ENCODE assay signal across 19 cellular contexts in genomic region chr10:62230344-62231138, GRCh38. TPM values are rescaled to one million over a fixed set of nuclear protein-coding genes. Genes with fewer than 3 reads are reported as not detected.
A peak's percentile ranks its signal among the peaks of the same experiment; 100 is the strongest.
DNase-seq lines count a peak whose midpoint lies in the region; ATAC-seq, FAIRE-seq and TF ChIP-seq lines count a peak whose summit lies in the region.
"Had no signal": no experiment of that assay in that cellular context is flagged by ENCODE, and none has a peak within 500 bp of the region (broad histone marks: within the 10 kb centered on the region; RNA-seq: fewer than 3 reads in every experiment).

No MANE protein-coding gene starts in this region.

- peaks cover 43% of the 10 kb centered on the region for H3K4me1 ChIP-seq in A549
- peaks cover 53% of the 10 kb centered on the region for H3K4me1 ChIP-seq in GM23248 (ENCODE audit: insufficient read depth)
- H3K4me1 ChIP-seq: BE2C had no signal

- no peak for TF ChIP-seq EP300 in A549 (IDR thresholded peaks at IDR 0.05)

- ATAC-seq in A549 = no peak
- ATAC-seq in activated T-helper 17 cell treated with anti-CD3 and anti-CD28 coated beads, Interleukin-2, amount 50 U/mL, for 72 hours (replicated peaks) = peak; percentile 31
- no peak for ATAC-seq in GM19463 (IDR thresholded peaks at IDR 0.05; ENCODE audit: unreplicated experiment)
- ATAC-seq in GM18867 (IDR thresholded peaks at IDR 0.05; ENCODE audit: unreplicated experiment) = no peak

- POLR2A ChIA-PET in A549 (lab: Yijun Ruan, JAX) = interaction anchor here (1.2 to 2.2 kb wide), 2 partner anchors 135 to 192 kb away, joined by 3 to 5 read pairs; no protein-coding TSS in a partner anchor

- TF ChIP-seq POLR2A in A549 (IDR thresholded peaks at IDR 0.05; ENCODE audit: low read length) = no peak

- TF ChIP-seq CTCF in A549 (IDR thresholded peaks at IDR 0.05) = no peak

- peak overlapping the region; percentile 54 to 61 for H3K27ac ChIP-seq in A549
- H3K27ac ChIP-seq in GM23248 = peak overlapping the region; percentile 41
- H3K27ac ChIP-seq: gastroesophageal sphincter, neutrophil, transverse colon, VCaP had no signal

- H3K4me3 ChIP-seq in A549 (no peak overlapping the region), GM23248 (0 out of 2 replicates have a peak overlapping the region, but pooled peaks have one; percentile 15)
- H3K4me3 ChIP-seq: gastroesophageal sphincter, sigmoid colon, transverse colon had no signal

- peaks cover 44% of the 10 kb centered on the region for H3F3A ChIP-seq in GM23248 (ENCODE audit: insufficient read depth)

- no peaks in the 10 kb centered on the region for H3K36me3 Mint-ChIP-seq in activated T-helper 17 cell treated with anti-CD3 and anti-CD28 coated beads, Interleukin-2, amount 50 U/mL, for 72 hours (ENCODE audit: low read depth)

- FAIRE-seq in A549 (lab: Jason Lieb, UNC) (no peak), frontal cortex (lab: Jason Lieb, UNC) (peak; percentile 21)
- FAIRE-seq: bronchial epithelial cell had no signal

- no peaks in the 10 kb centered on the region for H3K27me3 ChIP-seq in GM23248 (replicated peaks; ENCODE audit: insufficient read depth)
- H3K27me3 ChIP-seq: BE2C, gastroesophageal sphincter, neutrophil, sigmoid colon, transverse colon had no signal

- no peak overlapping the region for H2AFZ ChIP-seq in GM23248

- H3K27ac Mint-ChIP-seq in activated T-helper 17 cell treated with anti-CD3 and anti-CD28 coated beads, Interleukin-2, amount 50 U/mL, for 72 hours = no peak overlapping the region

- H3K9me2 ChIP-seq in GM23248 (ENCODE audit: insufficient read depth) = no peaks in the 10 kb centered on the region

- DNase-seq in A549 (ENCODE audit: low read depth in 1 of 2, low spot score in 1 of 2) (no peak), GM23248 (peak; percentile 35), frontal cortex (ENCODE audit: low spot score in 2 of 2) (no peak), GM19238 (ENCODE audit: insufficient read length, low spot score) (no peak), globus pallidus (ENCODE audit: low spot score) (no peak)
- DNase-seq: BE2C; effector CD8-positive, alpha-beta T cell; H7; NCI-H1105 treated with DMSO at 0.1 percent for 48 hours; sigmoid colon; stimulated activated CD4-positive, alpha-beta T cell treated with anti-CD3 and anti-CD28 coated beads, Interleukin-4, amount 100 ng/mL, for 24 hours; transverse colon had no signal

- peak overlapping the region; percentile 64 for H3K4me2 ChIP-seq in A549
- H3K4me2 ChIP-seq in GM23248 (ENCODE audit: unreplicated experiment) = peak overlapping the region; percentile 35

- H3K9ac ChIP-seq in GM23248 = 0 out of 2 replicates have a peak overlapping the region, but pooled peaks have one; percentile 0

- WGBS in A549 (ENCODE audit: missing lambda C conversion rate) = 72% methylated on average over 4 of the region's 4 CpGs
- WGBS in GM23248 (ENCODE audit: low coverage in 1 of 2, low lambda C conversion rate in 2 of 2, missing lambda C conversion rate in 2 of 2), 2 experiments = 72 to 78% methylated on average over 4 of the region's 4 CpGs

- in situ Hi-C loops in GM23248 (cut with MboI) = loop anchor here (25.0 kb wide), 2 partner anchors 318 to 468 kb away; partner anchors contain the start of gene ARID5B

- no peaks in the 10 kb centered on the region for H4K20me1 ChIP-seq in GM23248 (ENCODE audit: insufficient read depth)

- H3K4me1 Mint-ChIP-seq in activated T-helper 17 cell treated with anti-CD3 and anti-CD28 coated beads, Interleukin-2, amount 50 U/mL, for 72 hours = peaks cover 5% of the 10 kb centered on the region

- no peaks in the 10 kb centered on the region for H3K9me3 ChIP-seq in A549
- no peaks in the 10 kb centered on the region for H3K9me3 ChIP-seq in GM23248 (ENCODE audit: low read depth)
- H3K9me3 ChIP-seq: BE2C, gastroesophageal sphincter, neutrophil, sigmoid colon, transverse colon had no signal

- H3K27me3 Mint-ChIP-seq in activated T-helper 17 cell treated with anti-CD3 and anti-CD28 coated beads, Interleukin-2, amount 50 U/mL, for 72 hours = no peaks in the 10 kb centered on the region

- no peaks in the 10 kb centered on the region for H3K9me3 Mint-ChIP-seq in activated T-helper 17 cell treated with anti-CD3 and anti-CD28 coated beads, Interleukin-2, amount 50 U/mL, for 72 hours

- H3K4me3 Mint-ChIP-seq in activated T-helper 17 cell treated with anti-CD3 and anti-CD28 coated beads, Interleukin-2, amount 50 U/mL, for 72 hours = no peak overlapping the region

- no peaks in the 10 kb centered on the region for H3K79me2 ChIP-seq in GM23248 (ENCODE audit: insufficient read depth)

- CTCF ChIA-PET in A549 (lab: Yijun Ruan, JAX) = interaction anchor here (1.6 to 4.0 kb wide), 3 partner anchors 13 to 192 kb away, joined by 3 to 14 read pairs (median 11); no protein-coding TSS in a partner anchor

- H3K36me3 ChIP-seq in GM23248 (ENCODE audit: low read depth) = no peaks in the 10 kb centered on the region
- H3K36me3 ChIP-seq: BE2C, gastroesophageal sphincter, neutrophil, sigmoid colon, transverse colon had no signal

- no peak for TF ChIP-seq RAD21 in A549 (conservative IDR thresholded peaks at IDR 0.05 in 1 of 2, IDR thresholded peaks at IDR 0.05 in 1 of 2)

TF ChIP-seq in A549, 52 proteins besides CTCF, POLR2A, EP300 and RAD21:
- TF ChIP-seq MAFK (IDR thresholded peaks at IDR 0.05; ENCODE audit: partially characterized antibody) = peak; percentile 81
- TF ChIP-seq PBX3 (IDR thresholded peaks at IDR 0.05) = no peak
TF ChIP-seq in A549: peak in this region for 1.

RNA-seq across cellular contexts. Expression of gene RTKN2, which starts 38.1 kb away (rescaled TPM):
- polyA plus RNA-seq in A549 (2011; rRNA removed) = 1.4 and 2.4 TPM in 2 replicates
- polyA plus RNA-seq in A549 (2012; cell fraction: cytosol; rRNA removed) = 0.39 and 0.40 TPM in 2 replicates
- polyA plus RNA-seq in A549 (2012; cell fraction: nucleus; rRNA removed) = 0.18 and 0.21 TPM in 2 replicates
- 1.6 to 1.8 TPM (median 1.8 TPM) in 3 replicates for polyA plus RNA-seq in A549 (2017; fragmentation: RNase III; extraction: RNeasy Plus Mini Kit Qiagen cat#74134 plus additional on column Dnase treatment)
- polyA minus RNA-seq in A549 (2011; rRNA and poly(A)+ RNA removed) = 0.58 and 0.83 TPM in 2 replicates
- total RNA-seq in GM23248 (2014; rRNA removed; shearing (Covaris generic)) = under 0.01 and 0.11 TPM in 2 replicates
- polyA plus RNA-seq in GM23248 (2016; fragmentation: Nextera tagmentation; extraction: Ambion mirVana) = 0.15 and 0.41 TPM in 2 replicates
- total RNA-seq in activated T-helper 17 cell treated with anti-CD3 and anti-CD28 coated beads, Interleukin-2, amount 50 U/mL, for 72 hours = 1 to 10 TPM; 5.6 to 6.1 TPM
- 4.5 TPM for total RNA-seq in frontal cortex
- total RNA-seq: gastroesophageal sphincter, sigmoid colon had no signal
